ENCODE assay signal across 8 cellular contexts in the genomic region with DNA sequence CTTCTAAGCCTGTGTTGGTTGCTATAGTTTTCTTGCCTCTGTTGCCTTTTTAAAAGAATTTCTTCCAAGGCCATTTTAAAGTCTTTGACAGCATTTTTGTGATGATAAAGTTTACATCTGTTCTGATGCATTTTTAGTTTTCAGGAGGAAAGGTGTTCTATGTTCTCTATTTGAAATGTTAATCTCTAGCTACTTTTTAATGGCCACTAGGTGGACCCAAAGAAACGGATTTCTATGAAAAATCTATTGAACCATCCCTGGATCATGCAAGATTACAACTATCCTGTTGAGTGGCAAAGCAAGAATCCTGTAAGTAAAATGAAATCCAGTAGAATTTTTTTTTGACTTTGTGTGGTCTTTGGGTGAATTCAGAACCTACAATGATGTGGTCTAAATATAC.
DNase-seq lines count a peak whose midpoint lies in the region; ATAC-seq and TF ChIP-seq lines count a peak whose summit lies in the region.

No MANE protein-coding gene starts in this region.

- no peak overlapping the region for H3K9ac ChIP-seq in SK-N-SH

- no peak overlapping the region for H3K4me2 ChIP-seq in SK-N-SH

- peaks cover 32% of the 10 kb centered on the region; the same call in 1 of the 2 replicates for H3K79me2 ChIP-seq in SK-N-SH (ENCODE audit: insufficient read depth)

- H3K27ac ChIP-seq in SK-N-SH (ENCODE audit: low read depth in 2 of 2, low read length in 1 of 2) (no peak overlapping the region), upper lobe of right lung (no peak overlapping the region), gastroesophageal sphincter (no peak overlapping the region)

- no peaks in the 10 kb centered on the region for H3K4me1 ChIP-seq in BE2C
- H3K4me1 ChIP-seq in SK-N-SH (ENCODE audit: control insufficient read depth in 1 of 2, insufficient read depth in 2 of 2, low read depth in 1 of 2, low read length in 1 of 2), result no peaks in the 10 kb centered on the region
- no peaks in the 10 kb centered on the region for H3K4me1 ChIP-seq in upper lobe of right lung
- H3K4me1 ChIP-seq in gastroesophageal sphincter, result no peaks in the 10 kb centered on the region

- ATAC-seq in upper lobe of right lung (no peak), omental fat pad (ENCODE audit: low FRiP score) (no peak), gastroesophageal sphincter (no peak)
- ATAC-seq in activated T-helper 17 cell treated with anti-CD3 and anti-CD28 coated beads, Interleukin-2, amount 50 U/mL, for 72 hours (replicated peaks), result no peak

- peaks cover 10% of the 10 kb centered on the region for H3F3A ChIP-seq in SK-N-SH (replicated peaks; ENCODE audit: insufficient read depth)

- H3K27me3 ChIP-seq in BE2C (no peaks in the 10 kb centered on the region), H7 (ENCODE audit: control insufficient read depth, insufficient read depth, low read length) (no peaks in the 10 kb centered on the region), SK-N-SH (ENCODE audit: insufficient read depth) (no peaks in the 10 kb centered on the region), upper lobe of right lung (no peaks in the 10 kb centered on the region), gastroesophageal sphincter (no peaks in the 10 kb centered on the region)

- TF ChIP-seq EP300 in SK-N-SH (IDR thresholded peaks at IDR 0.05; ENCODE audit: borderline replicate concordance in 1 of 2, low read depth in 1 of 2, low read length in 1 of 2) (no peak), gastroesophageal sphincter (IDR thresholded peaks at IDR 0.05) (no peak)

- POLR2A ChIA-PET in SK-N-SH (lab: Yijun Ruan, JAX), result no interaction called here

- no peak for TF ChIP-seq POLR2A in gastroesophageal sphincter (IDR thresholded peaks at IDR 0.05)

- H3K4me3 Mint-ChIP-seq in glutamatergic neuron (ENCODE audit: unreplicated experiment), result no peak overlapping the region
- no peak overlapping the region for H3K4me3 Mint-ChIP-seq in activated T-helper 17 cell treated with anti-CD3 and anti-CD28 coated beads, Interleukin-2, amount 50 U/mL, for 72 hours

- H3K9me3 Mint-ChIP-seq in glutamatergic neuron (ENCODE audit: unreplicated experiment), result peaks cover 1% of the 10 kb centered on the region
- H3K9me3 Mint-ChIP-seq in activated T-helper 17 cell treated with anti-CD3 and anti-CD28 coated beads, Interleukin-2, amount 50 U/mL, for 72 hours, result no peaks in the 10 kb centered on the region

- intact Hi-C loops in upper lobe of right lung (cut with DNase I), result no loop called here

- H2AFZ ChIP-seq in SK-N-SH (ENCODE audit: low read depth), result no peak overlapping the region

- no peaks in the 10 kb centered on the region for H3K4me1 Mint-ChIP-seq in glutamatergic neuron (ENCODE audit: low read depth, unreplicated experiment)
- peaks cover 4% of the 10 kb centered on the region for H3K4me1 Mint-ChIP-seq in activated T-helper 17 cell treated with anti-CD3 and anti-CD28 coated beads, Interleukin-2, amount 50 U/mL, for 72 hours

- H3K36me3 ChIP-seq in BE2C (peaks cover 40% of the 10 kb centered on the region), H7 (replicated peaks; ENCODE audit: control insufficient read depth, insufficient read depth, low read length) (peaks cover 5% of the 10 kb centered on the region), SK-N-SH (replicated peaks in 1 of 2; ENCODE audit: control insufficient read depth in 1 of 2, insufficient read depth in 2 of 2, low read length in 1 of 2) (peaks cover 7 to 22% of the 10 kb centered on the region in 2 experiments), upper lobe of right lung (no peaks in the 10 kb centered on the region), gastroesophageal sphincter (no peaks in the 10 kb centered on the region)

- H3K27me3 Mint-ChIP-seq in glutamatergic neuron (ENCODE audit: unreplicated experiment), result no peaks in the 10 kb centered on the region
- H3K27me3 Mint-ChIP-seq in activated T-helper 17 cell treated with anti-CD3 and anti-CD28 coated beads, Interleukin-2, amount 50 U/mL, for 72 hours, result no peaks in the 10 kb centered on the region

- no peak overlapping the region for H3K27ac Mint-ChIP-seq in glutamatergic neuron (ENCODE audit: unreplicated experiment)
- H3K27ac Mint-ChIP-seq in activated T-helper 17 cell treated with anti-CD3 and anti-CD28 coated beads, Interleukin-2, amount 50 U/mL, for 72 hours, result no peak overlapping the region

- DNase-seq in BE2C (no peak), H7 (peak; percentile 24), SK-N-SH (peak; percentile 47), glutamatergic neuron (no peak), upper lobe of right lung (no peak), omental fat pad (ENCODE audit: low spot score) (no peak)

- TF ChIP-seq CTCF in BE2C (IDR thresholded peaks at IDR 0.05; ENCODE audit: low read depth, low read length) (peak; percentile 63), SK-N-SH (IDR thresholded peaks at IDR 0.05) (peak; percentile 77), glutamatergic neuron (IDR thresholded peaks at IDR 0.05; ENCODE audit: partially characterized antibody, unreplicated experiment) (peak; percentile 67), upper lobe of right lung (IDR thresholded peaks at IDR 0.05) (peak; percentile 58), omental fat pad (IDR thresholded peaks at IDR 0.05) (no peak), gastroesophageal sphincter (IDR thresholded peaks at IDR 0.05) (peak in 1 of 4 experiments; percentile 43)

- H3K9me2 ChIP-seq in SK-N-SH, result no peaks in the 10 kb centered on the region

- H3K36me3 Mint-ChIP-seq in glutamatergic neuron (ENCODE audit: unreplicated experiment), result no peaks in the 10 kb centered on the region
- H3K36me3 Mint-ChIP-seq in activated T-helper 17 cell treated with anti-CD3 and anti-CD28 coated beads, Interleukin-2, amount 50 U/mL, for 72 hours (ENCODE audit: low read depth), result peaks cover 31% of the 10 kb centered on the region

- H3K4me3 ChIP-seq in BE2C (ENCODE audit: low read depth, low read length) (no peak overlapping the region), H7 (ENCODE audit: insufficient read depth, low read depth, low read length) (no peak overlapping the region), SK-N-SH (ENCODE audit: low read depth in 2 of 2, low read length in 1 of 2) (no peak overlapping the region), upper lobe of right lung (no peak overlapping the region), gastroesophageal sphincter (no peak overlapping the region)

- WGBS in SK-N-SH (ENCODE audit: low lambda C conversion rate), result 23% methylated on average over 1 of the region's 1 CpG
- 0 to 18% methylated on average over 1 of the region's 1 CpG for WGBS in gastroesophageal sphincter (ENCODE audit: low coverage in 1 of 2), 2 donors

- H3K9me3 ChIP-seq in BE2C (no peaks in the 10 kb centered on the region), SK-N-SH (no peaks in the 10 kb centered on the region), upper lobe of right lung (no peaks in the 10 kb centered on the region), gastroesophageal sphincter (no peaks in the 10 kb centered on the region)

- H4K20me1 ChIP-seq in SK-N-SH (ENCODE audit: insufficient read depth), result no peaks in the 10 kb centered on the region

- CTCF ChIA-PET in SK-N-SH (lab: Yijun Ruan, JAX), result interaction anchor here (0.7 to 9.2 kb wide), 24 partner anchors 8 to 242 kb away, joined by 3 to 150 read pairs (median 6); no protein-coding TSS in a partner anchor

- TF ChIP-seq RAD21 in SK-N-SH (IDR thresholded peaks at IDR 0.05; ENCODE audit: low read length), result peak; percentile 67

TF ChIP-seq in SK-N-SH, 30 proteins besides CTCF, POLR2A, EP300 and RAD21:
- TF ChIP-seq MXI1 (IDR thresholded peaks at IDR 0.05; ENCODE audit: low read depth, low read length) (no peak), SMC3 (IDR thresholded peaks at IDR 0.05; ENCODE audit: low read depth, low read length) (peak; percentile 44)

Comparison
In these comparisons a context has a peak if more than half of its experiments do, and no peak if none do; other contexts are left out.
1. DNase-seq: peak in H7 (single experiment) and SK-N-SH (single experiment); none in BE2C (single experiment), glutamatergic neuron (single experiment), upper lobe of right lung (single experiment) and omental fat pad (single experiment).
2. CTCF ChIP-seq: peak in BE2C (single experiment), SK-N-SH (single experiment), glutamatergic neuron (single experiment) and upper lobe of right lung (single experiment); none in omental fat pad (0 of 3).